ENCODE assay signal across 9 cellular contexts in genomic region chr22:38732251-38732815, GRCh38. TPM values are rescaled to one million over a fixed set of nuclear protein-coding genes. Genes with fewer than 3 reads are reported as not detected.
DNase-seq lines count a peak whose midpoint lies in the region; ATAC-seq, FAIRE-seq and TF ChIP-seq lines count a peak whose summit lies in the region.
"Had no signal": no experiment of that assay in that cellular context is flagged by ENCODE, and none has a peak within 500 bp of the region (broad histone marks: within the 10 kb centered on the region; RNA-seq: fewer than 3 reads in every experiment).

No MANE protein-coding gene starts in this region.

- POLR2A ChIA-PET in AG04450 (lab: Yijun Ruan, JAX), result interaction anchor here (0.5 to 0.7 kb wide), 2 partner anchors 28 to 29 kb away, joined by 3 to 5 read pairs; no protein-coding TSS in a partner anchor

- H2BK12ac ChIP-seq in neuronal stem cell (ENCODE audit: low read length), result no peak overlapping the region

- no peak overlapping the region for H3K4ac ChIP-seq in neuronal stem cell (ENCODE audit: low read length)

- no peak for TF ChIP-seq CTCF in AG04450 (IDR thresholded peaks at IDR 0.05; ENCODE audit: low read depth, low read length)

- no peak overlapping the region for H2BK5ac ChIP-seq in neuronal stem cell (ENCODE audit: low read length)

- H3K9ac ChIP-seq in neuronal stem cell (ENCODE audit: low read depth, low read length, poor library complexity), result no peak overlapping the region

- peaks cover 3% of the 10 kb centered on the region for H3K79me1 ChIP-seq in neuronal stem cell (ENCODE audit: low read depth, low read length)

- no peak overlapping the region for H2AFZ ChIP-seq in neuronal stem cell (ENCODE audit: low read length)

- H3K23ac ChIP-seq in neuronal stem cell (ENCODE audit: low read depth, low read length, poor library complexity), result no peak overlapping the region

- peak overlapping the region; percentile 53 for H2BK120ac ChIP-seq in neuronal stem cell (ENCODE audit: low read depth, low read length)

- H2BK15ac ChIP-seq in neuronal stem cell (ENCODE audit: low read length), result no peak overlapping the region

- TF ChIP-seq POLR2A in GM12891 (IDR thresholded peaks at IDR 0.05; ENCODE audit: low read depth, low read length), result peak; percentile 44; the same call in 1 of the 2 replicates

- no peak overlapping the region for H2AK5ac ChIP-seq in neuronal stem cell (ENCODE audit: low read depth, low read length)

- ATAC-seq in HG03571 (IDR thresholded peaks at IDR 0.05; ENCODE audit: unreplicated experiment) (no peak), esophagus mucosa (no peak)

- H3K4me3 ChIP-seq in AG04450 (ENCODE audit: low read depth, low read length) (no peak overlapping the region), neuronal stem cell (ENCODE audit: low read length in 2 of 2) (no peak overlapping the region)

- H3K27me3 ChIP-seq in AG04450 (ENCODE audit: control insufficient read depth, insufficient read depth, low read length), result no peaks in the 10 kb centered on the region
- H3K27me3 ChIP-seq in neuronal stem cell (ENCODE audit: control insufficient read depth in 3 of 3, insufficient read depth in 3 of 3, low read depth in 1 of 3, low read length in 3 of 3), result no peaks in the 10 kb centered on the region

- no peak overlapping the region for H3K14ac ChIP-seq in neuronal stem cell (ENCODE audit: low read length)

- FAIRE-seq in GM12891 (lab: Jason Lieb, UNC), result no peak

- WGBS in neuronal stem cell (ENCODE audit: extremely low coverage in 2 of 2, insufficient read length in 2 of 2, insufficient replicate concordance in 1 of 2), 2 donors, result no CpG with 5 or more reads among the region's 13 CpGs

- H3K27ac ChIP-seq in AG04450 (ENCODE audit: low read depth, low read length) (peak overlapping the region; percentile 21), caudate nucleus (ENCODE audit: low read depth, low read length) (peak overlapping the region; percentile 99), neuronal stem cell (replicated peaks; ENCODE audit: low read length) (no peak overlapping the region)

- H3K4me2 ChIP-seq in neuronal stem cell (ENCODE audit: insufficient read depth, low read length, poor library complexity, severe bottlenecking), result no peak overlapping the region

- no peak overlapping the region for H3K18ac ChIP-seq in neuronal stem cell (ENCODE audit: low read length)

- CTCF ChIA-PET in AG04450 (lab: Charles Lee), result interaction anchor here (0.9 to 1.3 kb wide), 2 partner anchors 11 to 13 kb away, joined by 3 to 4 read pairs; no protein-coding TSS in a partner anchor

- DNase-seq in AG04450 (ENCODE audit: low read depth, low spot score), result no peak
- DNase-seq in GM12891 (ENCODE audit: insufficient read length, low spot score), result no peak
- peak in 6 of 61 donors; percentile 26 to 42 (median 38) for DNase-seq in caudate nucleus (lab: John Stamatoyannopoulos, UW)
- DNase-seq in neuronal stem cell (ENCODE audit: low spot score), result no peak
- no peak for DNase-seq in AG20443 (ENCODE audit: low spot score)
- no peak for DNase-seq in NCI-H69 (lab: John Stamatoyannopoulos, UW)
- DNase-seq: SHP77 treated with DMSO at 0.1 percent for 48 hours had no signal

- H4K8ac ChIP-seq in neuronal stem cell (ENCODE audit: low read depth, low read length), result no peak overlapping the region

- no peaks in the 10 kb centered on the region; the same call in 1 of the 2 replicates for H3K9me3 ChIP-seq in AG04450 (ENCODE audit: control insufficient read depth, insufficient read depth, low read length)
- no peaks in the 10 kb centered on the region for H3K9me3 ChIP-seq in neuronal stem cell (replicated peaks in 1 of 2; ENCODE audit: control insufficient read depth in 2 of 2, insufficient read depth in 1 of 2, low read depth in 1 of 2, low read length in 2 of 2)

- no peak overlapping the region for H4K91ac ChIP-seq in neuronal stem cell (ENCODE audit: low read depth, low read length, poor library complexity)

- H3K4me1 ChIP-seq in neuronal stem cell (ENCODE audit: control insufficient read depth in 2 of 2, insufficient read depth in 1 of 2, low read depth in 1 of 2, low read length in 2 of 2), result no peaks in the 10 kb centered on the region

- H3K36me3 ChIP-seq in neuronal stem cell (replicated peaks in 1 of 2; ENCODE audit: control insufficient read depth in 2 of 2, insufficient read depth in 2 of 2, low read length in 2 of 2), result peaks cover 67 to 100% of the 10 kb centered on the region in 2 donors

TF ChIP-seq in GM12891, 5 proteins besides CTCF, POLR2A, EP300 and RAD21:
- TF ChIP-seq POU2F2 (IDR thresholded peaks at IDR 0.05; ENCODE audit: low read depth, low read length) (no peak), SPI1 (IDR thresholded peaks at IDR 0.05; ENCODE audit: low read depth, low read length) (no peak), POLR2AphosphoS5 (IDR thresholded peaks at IDR 0.05; ENCODE audit: low read depth, low read length) (no peak), PAX5 (IDR thresholded peaks at IDR 0.05; ENCODE audit: insufficient read depth, low read length, severe bottlenecking) (no peak), TAF1 (IDR thresholded peaks at IDR 0.05; ENCODE audit: low read depth, low read length) (no peak)
TF ChIP-seq in GM12891: peak in this region for 0.

RNA-seq across cellular contexts. Expression of gene SUN2, which starts 23.5 kb away (rescaled TPM):
- polyA plus RNA-seq in AG04450 (2011; rRNA removed), result 24.5 and 33.2 TPM in 2 replicates
- polyA minus RNA-seq in AG04450 (2011; rRNA and poly(A)+ RNA removed), result 32.9 and 43.8 TPM in 2 replicates
- polyA plus RNA-seq in GM12891 (2012; ENCODE audit: low read depth, missing spikeins), result 42.1 TPM
- polyA plus RNA-seq in neuronal stem cell (2013, experiment 1 of 2), result 19.4 TPM
- polyA plus RNA-seq in neuronal stem cell (2013, experiment 2 of 2), result 19.4 TPM
- 94.2 TPM for total RNA-seq in esophagus mucosa

RNA-seq across cellular contexts. Expression of gene GTPBP1, which starts 26.6 kb away (rescaled TPM):
- polyA plus RNA-seq in AG04450 (2011; rRNA removed), result 26.7 and 29.3 TPM in 2 replicates
- 45.0 and 50.8 TPM in 2 replicates for polyA minus RNA-seq in AG04450 (2011; rRNA and poly(A)+ RNA removed)
- polyA plus RNA-seq in GM12891 (2012; ENCODE audit: low read depth, missing spikeins), result 26.0 TPM
- 47.8 TPM for polyA plus RNA-seq in neuronal stem cell (2013, experiment 1 of 2)
- 48.3 TPM for polyA plus RNA-seq in neuronal stem cell (2013, experiment 2 of 2)
- 20.0 TPM for total RNA-seq in esophagus mucosa

RNA-seq across cellular contexts. Expression of gene JOSD1, which starts 31.6 kb away (rescaled TPM):
- polyA plus RNA-seq in AG04450 (2011; rRNA removed), result 29.6 and 31.8 TPM in 2 replicates
- polyA minus RNA-seq in AG04450 (2011; rRNA and poly(A)+ RNA removed), result 31.5 and 35.0 TPM in 2 replicates
- 30.2 TPM for polyA plus RNA-seq in GM12891 (2012; ENCODE audit: low read depth, missing spikeins)
- 22.9 TPM for polyA plus RNA-seq in neuronal stem cell (2013, experiment 1 of 2)
- 21.5 TPM for polyA plus RNA-seq in neuronal stem cell (2013, experiment 2 of 2)
- 25.6 TPM for total RNA-seq in esophagus mucosa

RNA-seq across cellular contexts. Expression of gene TOMM22, which starts 50.6 kb away (rescaled TPM):
- polyA plus RNA-seq in AG04450 (2011; rRNA removed), result 55.9 and 68.9 TPM in 2 replicates
- polyA minus RNA-seq in AG04450 (2011; rRNA and poly(A)+ RNA removed), result 38.3 and 45.2 TPM in 2 replicates
- 74.5 TPM for polyA plus RNA-seq in GM12891 (2012; ENCODE audit: low read depth, missing spikeins)
- polyA plus RNA-seq in neuronal stem cell (2013, experiment 1 of 2), result 62.5 TPM
- 63.9 TPM for polyA plus RNA-seq in neuronal stem cell (2013, experiment 2 of 2)
- total RNA-seq in esophagus mucosa, result 90.9 TPM
